ENCODE assay signal across 10 cellular contexts in the genomic region with DNA sequence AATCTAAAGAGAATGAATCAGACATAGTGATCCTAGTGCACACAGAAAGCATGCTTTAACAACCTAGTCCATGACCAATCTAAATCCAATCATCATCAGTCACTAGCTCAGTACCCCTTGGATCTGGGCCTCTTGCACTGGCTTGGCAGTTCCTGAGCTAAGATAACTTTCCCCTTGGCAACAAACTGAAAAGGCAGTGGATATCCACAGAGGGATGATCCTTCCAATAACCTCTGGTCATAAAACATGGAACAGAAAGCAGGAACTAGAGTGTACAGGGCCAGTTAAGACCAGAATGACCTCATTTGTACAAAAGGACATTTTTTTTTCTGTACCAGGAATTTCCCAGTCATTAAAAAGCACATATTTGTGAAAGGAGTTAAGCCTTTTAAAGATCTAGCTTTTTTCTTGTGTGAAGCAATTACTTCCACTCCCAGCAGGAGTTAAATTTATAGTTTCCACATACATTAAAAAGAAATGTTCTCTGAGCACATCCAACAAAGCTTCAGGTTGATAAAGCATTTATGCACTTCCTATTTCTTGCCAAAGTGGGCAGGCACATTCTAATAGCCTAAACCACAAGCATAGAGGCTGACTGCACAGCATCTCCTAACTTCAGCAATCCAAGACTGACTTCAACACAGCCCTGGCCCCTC. TPM values are rescaled to one million over a fixed set of nuclear protein-coding genes. Genes with fewer than 3 reads are reported as not detected.
DNase-seq lines count a peak whose midpoint lies in the region; ATAC-seq and TF ChIP-seq lines count a peak whose summit lies in the region.
"Had no signal": no experiment of that assay in that cellular context is flagged by ENCODE, and none has a peak within 500 bp of the region (broad histone marks: within the 10 kb centered on the region; RNA-seq: fewer than 3 reads in every experiment).

No MANE protein-coding gene starts in this region.

- peaks cover 0 to 6% (median 2%) of the 10 kb centered on the region in 8 donors for H3K9me3 Mint-ChIP-seq in CD4-positive, alpha-beta memory T cell

- no peaks in the 10 kb centered on the region for H3K4me1 Mint-ChIP-seq in CD4-positive, alpha-beta memory T cell

- H3K9me2 ChIP-seq in GM23248 (ENCODE audit: insufficient read depth), result no peaks in the 10 kb centered on the region

- no peaks in the 10 kb centered on the region for H3K27me3 ChIP-seq in GM23248 (replicated peaks; ENCODE audit: insufficient read depth)
- H3K27me3 ChIP-seq in CD4-positive, alpha-beta memory T cell (ENCODE audit: insufficient read depth, low read length), result no peaks in the 10 kb centered on the region

- TF ChIP-seq CTCF in foreskin fibroblast (IDR thresholded peaks at IDR 0.05; ENCODE audit: low read depth, low read length), result no peak
- no peak for TF ChIP-seq CTCF in retinal pigment epithelial cell (conservative IDR thresholded peaks at IDR 0.05; ENCODE audit: low read depth, low read length)

- H3K27ac Mint-ChIP-seq in CD4-positive, alpha-beta memory T cell, result no peak overlapping the region
- H3K27ac Mint-ChIP-seq: activated CD4-positive, alpha-beta memory T cell treated with anti-CD3 and anti-CD28 coated beads for 36 hours had no signal

- no peaks in the 10 kb centered on the region for H4K20me1 ChIP-seq in GM23248 (ENCODE audit: insufficient read depth)

- DNase-seq in GM23248 (peak; percentile 89), foreskin fibroblast (peak; percentile 71 to 81), retinal pigment epithelial cell (ENCODE audit: low read depth) (peak; percentile 81), 8988T (no peak), ecto neural progenitor cell (ENCODE audit: low spot score) (no peak)
- no peak for DNase-seq in CD4-positive, alpha-beta memory T cell
- DNase-seq: activated CD4-positive, alpha-beta memory T cell treated with anti-CD3 and anti-CD28 coated beads for 36 hours; NCI-H524 treated with DMSO at 0.1 percent for 48 hours had no signal

- in situ Hi-C loops in GM23248 (cut with MboI), result no loop called here

- H2AFZ ChIP-seq in GM23248, result peak overlapping the region; percentile 2; the same call in 1 of the 2 replicates

- peak overlapping the region; percentile 67 for H3K27ac ChIP-seq in GM23248
- H3K27ac ChIP-seq in CD4-positive, alpha-beta memory T cell (ENCODE audit: low read depth, low read length), result no peak overlapping the region

- H3K4me3 ChIP-seq in GM23248 (0 out of 2 replicates have a peak overlapping the region, but pooled peaks have one; percentile 2), foreskin fibroblast (ENCODE audit: low read depth in 1 of 2, low read length in 2 of 2) (no peak overlapping the region), retinal pigment epithelial cell (ENCODE audit: low read length) (no peak overlapping the region)
- H3K4me3 ChIP-seq in CD4-positive, alpha-beta memory T cell (ENCODE audit: low read length in 2 of 2), result no peak overlapping the region

- CTCF ChIA-PET in CD4-positive, alpha-beta memory T cell (lab: Charles Lee; ENCODE audit: partially characterized antibody), result no interaction called here

- ATAC-seq in SK-N-SH treated with all-trans-retinoic acid at 6 μM for 48 hours (peak; percentile 82), GM18502 (IDR thresholded peaks at IDR 0.05; ENCODE audit: poor library complexity, unreplicated experiment) (no peak)

- POLR2A ChIA-PET in CD4-positive, alpha-beta memory T cell (lab: Charles Lee; ENCODE audit: partially characterized antibody), result no interaction called here

- no peaks in the 10 kb centered on the region for H3K36me3 Mint-ChIP-seq in CD4-positive, alpha-beta memory T cell
- H3K36me3 Mint-ChIP-seq: activated CD4-positive, alpha-beta memory T cell treated with anti-CD3 and anti-CD28 coated beads for 36 hours had no signal

- H3K9ac ChIP-seq in GM23248, result peak overlapping the region; percentile 17; the same call in 1 of the 2 replicates

- H3K4me2 ChIP-seq in GM23248 (ENCODE audit: unreplicated experiment), result peak overlapping the region; percentile 53

- no peaks in the 10 kb centered on the region for H3K9me3 ChIP-seq in GM23248 (ENCODE audit: low read depth)
- H3K9me3 ChIP-seq in CD4-positive, alpha-beta memory T cell (ENCODE audit: control insufficient read depth in 1 of 2, low read length in 2 of 2), result no peaks in the 10 kb centered on the region

- H3F3A ChIP-seq in GM23248 (ENCODE audit: insufficient read depth), result peaks cover 45% of the 10 kb centered on the region

- intact Hi-C loops in CD4-positive, alpha-beta memory T cell (cut with micrococcal nuclease), result no loop called here

- peaks cover 49% of the 10 kb centered on the region for H3K4me1 ChIP-seq in GM23248 (ENCODE audit: insufficient read depth)
- no peaks in the 10 kb centered on the region for H3K4me1 ChIP-seq in CD4-positive, alpha-beta memory T cell (ENCODE audit: insufficient read depth, low read length)

- no peaks in the 10 kb centered on the region for H3K79me2 ChIP-seq in GM23248 (ENCODE audit: insufficient read depth)

- H3K4me3 Mint-ChIP-seq in CD4-positive, alpha-beta memory T cell, result no peak overlapping the region
- H3K4me3 Mint-ChIP-seq: activated CD4-positive, alpha-beta memory T cell treated with anti-CD3 and anti-CD28 coated beads for 36 hours had no signal

- H3K36me3 ChIP-seq in GM23248 (ENCODE audit: low read depth), result no peaks in the 10 kb centered on the region
- H3K36me3 ChIP-seq in CD4-positive, alpha-beta memory T cell (ENCODE audit: insufficient read depth, low read length), result no peaks in the 10 kb centered on the region

- H3K27me3 Mint-ChIP-seq in CD4-positive, alpha-beta memory T cell, result no peaks in the 10 kb centered on the region
- H3K27me3 Mint-ChIP-seq: activated CD4-positive, alpha-beta memory T cell treated with anti-CD3 and anti-CD28 coated beads for 36 hours had no signal

TF ChIP-seq in SK-N-SH treated with all-trans-retinoic acid at 6 μM for 48 hours, 23 proteins besides CTCF, POLR2A, EP300 and RAD21:
- TF ChIP-seq PPARA (CRISPR knock-in tag; IDR thresholded peaks at IDR 0.05; ENCODE audit: borderline replicate concordance), result no peak
- no peak for TF ChIP-seq ZNF70 (CRISPR knock-in tag; IDR thresholded peaks at IDR 0.05)
- TF ChIP-seq ISL1 (CRISPR knock-in tag; IDR thresholded peaks at IDR 0.05), result 0 out of 2 replicates have a peak, but pooled peaks have one; percentile 11
- TF ChIP-seq, protein P1, sequence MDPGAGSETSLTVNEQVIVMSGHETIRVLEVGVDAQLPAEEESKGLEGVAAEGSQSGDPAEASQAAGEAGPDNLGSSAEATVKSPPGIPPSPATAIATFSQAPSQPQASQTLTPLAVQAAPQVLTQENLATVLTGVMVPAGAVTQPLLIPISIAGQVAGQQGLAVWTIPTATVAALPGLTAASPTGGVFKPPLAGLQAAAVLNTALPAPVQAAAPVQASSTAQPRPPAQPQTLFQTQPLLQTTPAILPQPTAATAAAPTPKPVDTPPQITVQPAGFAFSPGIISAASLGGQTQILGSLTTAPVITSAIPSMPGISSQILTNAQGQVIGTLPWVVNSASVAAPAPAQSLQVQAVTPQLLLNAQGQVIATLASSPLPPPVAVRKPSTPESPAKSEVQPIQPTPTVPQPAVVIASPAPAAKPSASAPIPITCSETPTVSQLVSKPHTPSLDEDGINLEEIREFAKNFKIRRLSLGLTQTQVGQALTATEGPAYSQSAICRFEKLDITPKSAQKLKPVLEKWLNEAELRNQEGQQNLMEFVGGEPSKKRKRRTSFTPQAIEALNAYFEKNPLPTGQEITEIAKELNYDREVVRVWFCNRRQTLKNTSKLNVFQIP (CRISPR knock-in tag; IDR thresholded peaks at IDR 0.05; ENCODE audit: borderline replicate concordance, low read depth), result no peak
TF ChIP-seq in SK-N-SH treated with all-trans-retinoic acid at 6 μM for 48 hours: peak in this region for 1.

RNA-seq across cellular contexts. Expression of gene GUCY1A2, which starts 30.0 kb away (rescaled TPM):
- 0.54 and 1.6 TPM in 2 replicates for total RNA-seq in GM23248 (2014; rRNA removed; shearing (Covaris generic))
- polyA plus RNA-seq in GM23248 (2016; fragmentation: Nextera tagmentation; extraction: Ambion mirVana), result 0.15 and 0.22 TPM in 2 replicates
- under 1 TPM in 1 of 2 experiments, not detected in 1; 0.12 TPM for total RNA-seq in CD4-positive, alpha-beta memory T cell
- not detected for polyA plus RNA-seq in CD4-positive, alpha-beta memory T cell
- total RNA-seq: activated CD4-positive, alpha-beta memory T cell treated with anti-CD3 and anti-CD28 coated beads for 36 hours had no signal

Comparison
In these comparisons a context has a peak if more than half of its experiments do, and no peak if none do; other contexts are left out.
1. DNase-seq: peak in GM23248 (single experiment), foreskin fibroblast (2 of 2) and retinal pigment epithelial cell (single experiment); none in 8988T (single experiment), ecto neural progenitor cell (single experiment) and CD4-positive, alpha-beta memory T cell (0 of 5).